Comparison of ENCODE assay signal across 6 cellular contexts in the genomic region with DNA sequence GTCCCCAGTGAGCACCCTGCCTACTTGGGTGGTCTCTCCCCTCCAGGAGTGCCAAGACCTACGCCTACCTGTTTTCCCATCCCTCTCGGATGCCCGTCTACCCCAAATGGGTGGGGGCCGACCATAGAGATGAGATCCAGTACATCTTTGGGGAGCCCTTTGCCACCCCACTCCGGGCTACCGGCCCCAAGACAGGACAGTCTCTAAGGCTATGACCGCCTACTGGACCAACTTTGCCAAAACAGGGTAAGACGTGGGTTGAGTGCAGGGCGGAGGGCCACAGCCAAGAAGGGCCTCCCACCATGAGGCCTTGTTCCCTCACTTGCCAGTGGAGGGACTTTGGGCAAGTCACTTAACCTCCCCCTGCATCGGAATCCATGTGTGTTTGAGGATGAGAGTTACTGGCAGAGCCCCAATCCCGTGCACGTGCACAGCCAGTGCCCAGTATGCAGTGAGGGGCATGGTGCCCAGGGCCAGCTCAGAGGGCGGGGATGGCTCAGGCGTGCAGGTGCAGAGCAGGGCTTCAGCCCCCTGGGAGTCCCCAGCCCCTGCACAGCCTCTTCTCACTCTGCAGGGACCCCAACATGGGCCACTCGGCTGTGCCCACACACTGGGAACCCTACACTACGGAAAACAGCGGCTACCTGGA. TPM values are rescaled to one million over a fixed set of nuclear protein-coding genes. Genes with fewer than 3 reads are reported as not detected.
DNase-seq lines count a peak whose midpoint lies in the region; ATAC-seq, FAIRE-seq and TF ChIP-seq lines count a peak whose summit lies in the region.
"Not testable (repeated sequence)": the region's sequence is repeated elsewhere in the genome, so short reads cannot be mapped to it uniquely, and the experiment has no call there.

No MANE protein-coding gene starts in this region.

- 0 out of 2 replicates have a peak overlapping the region, but pooled peaks have one; percentile 37 for H3K4me2 ChIP-seq in BLaER1

- H3K4me3 ChIP-seq in BLaER1, body of pancreas, upper lobe of right lung: not testable (repeated sequence)

- H3K27ac ChIP-seq in BLaER1, body of pancreas, upper lobe of right lung: not testable (repeated sequence)

- H3K36me3 Mint-ChIP-seq in chondrocyte (ENCODE audit: low read depth); natural killer cell treated with Interleukin-12 subunit alpha and Interleukin-12 subunit beta and Interleukin-15 and Interleukin-18, amount 100 ng/mL, for 72 hours: not testable (repeated sequence)

- TF ChIP-seq POLR2A in GM12891 (IDR thresholded peaks at IDR 0.05; ENCODE audit: low read depth, low read length): not testable (repeated sequence)
- peak in 2 of 3 donors; percentile 20 to 47 for TF ChIP-seq POLR2A in body of pancreas (IDR thresholded peaks at IDR 0.05)

- H3K27me3 ChIP-seq in BLaER1, body of pancreas, upper lobe of right lung: not testable (repeated sequence)

- not testable (repeated sequence) for ATAC-seq in body of pancreas; natural killer cell treated with Interleukin-12 subunit alpha and Interleukin-12 subunit beta and Interleukin-15 and Interleukin-18, amount 100 ng/mL, for 72 hours; upper lobe of right lung

- FAIRE-seq in GM12891 (lab: Jason Lieb, UNC): peak; percentile 31

- not testable (repeated sequence) for H3K4me3 Mint-ChIP-seq in chondrocyte (ENCODE audit: unreplicated experiment); natural killer cell treated with Interleukin-12 subunit alpha and Interleukin-12 subunit beta and Interleukin-15 and Interleukin-18, amount 100 ng/mL, for 72 hours

- intact Hi-C loops in body of pancreas (cut with DNase I); upper lobe of right lung (cut with DNase I): not testable (repeated sequence)

- H3K9me3 Mint-ChIP-seq in chondrocyte (ENCODE audit: low read depth); natural killer cell treated with Interleukin-12 subunit alpha and Interleukin-12 subunit beta and Interleukin-15 and Interleukin-18, amount 100 ng/mL, for 72 hours: not testable (repeated sequence)

- not testable (repeated sequence) for H4K20me1 ChIP-seq in BLaER1

- H3K27ac Mint-ChIP-seq in chondrocyte (ENCODE audit: unreplicated experiment); natural killer cell treated with Interleukin-12 subunit alpha and Interleukin-12 subunit beta and Interleukin-15 and Interleukin-18, amount 100 ng/mL, for 72 hours: not testable (repeated sequence)

- DNase-seq in GM12891 (ENCODE audit: insufficient read length, low spot score): not testable (repeated sequence)
- DNase-seq in body of pancreas (peak; percentile 38 to 60 (median 50)), chondrocyte (ENCODE audit: low spot score) (peak; percentile 20), upper lobe of right lung (peak; percentile 37)
- peak; percentile 42 for DNase-seq in natural killer cell treated with Interleukin-12 subunit alpha and Interleukin-12 subunit beta and Interleukin-15 and Interleukin-18, amount 100 ng/mL, for 72 hours (ENCODE audit: low spot score)

- H3K9ac ChIP-seq in BLaER1: not testable (repeated sequence)

- H3K36me3 ChIP-seq in BLaER1; body of pancreas (replicated peaks in 1 of 2; ENCODE audit: insufficient read depth in 1 of 2, low read depth in 2 of 2); upper lobe of right lung: not testable (repeated sequence)

- H3K9me3 ChIP-seq in BLaER1, body of pancreas, upper lobe of right lung: not testable (repeated sequence)

- H3K27me3 Mint-ChIP-seq in chondrocyte (ENCODE audit: low read depth); natural killer cell treated with Interleukin-12 subunit alpha and Interleukin-12 subunit beta and Interleukin-15 and Interleukin-18, amount 100 ng/mL, for 72 hours: not testable (repeated sequence)

- 68% methylated on average over 8 of the region's 17 CpGs; no CpG with 5 or more reads in 1 of the 2 donors for WGBS in body of pancreas, 2 donors

- not testable (repeated sequence) for H3K4me1 Mint-ChIP-seq in chondrocyte (ENCODE audit: low read depth); natural killer cell treated with Interleukin-12 subunit alpha and Interleukin-12 subunit beta and Interleukin-15 and Interleukin-18, amount 100 ng/mL, for 72 hours (ENCODE audit: low read depth in 2 of 2)

- H3K4me1 ChIP-seq in BLaER1 (peaks cover 30% of the 10 kb centered on the region), body of pancreas (peaks cover 30% of the 10 kb centered on the region)
- H3K4me1 ChIP-seq in upper lobe of right lung: not testable (repeated sequence)

- TF ChIP-seq CTCF in body of pancreas (IDR thresholded peaks at IDR 0.05); chondrocyte (IDR thresholded peaks at IDR 0.05); upper lobe of right lung (IDR thresholded peaks at IDR 0.05): not testable (repeated sequence)

RNA-seq across cellular contexts. Expression of a gene that starts 24.6 kb away (rescaled TPM):
- 0.89 TPM for polyA plus RNA-seq in GM12891 (2012; ENCODE audit: low read depth, missing spikeins)
- total RNA-seq in body of pancreas: 1,000 to 10,000 TPM; 8,438 to 9,209 TPM
- total RNA-seq in chondrocyte: 0.87 to 1.5 TPM (median 1.1 TPM) in 3 replicates
- 1 to 10 TPM in 1 of 2 donors, under 1 TPM in 1; 0.95 to 2.1 TPM for total RNA-seq in natural killer cell treated with Interleukin-12 subunit alpha and Interleukin-12 subunit beta and Interleukin-15 and Interleukin-18, amount 100 ng/mL, for 72 hours
- 0.75 TPM for total RNA-seq in upper lobe of right lung

RNA-seq across cellular contexts. Expression of a gene that starts 34.7 kb away (rescaled TPM):
- 27.7 TPM for polyA plus RNA-seq in GM12891 (2012; ENCODE audit: low read depth, missing spikeins)
- 10 to 100 TPM; 27.8 to 64.6 TPM for total RNA-seq in body of pancreas
- total RNA-seq in chondrocyte: 16.1 to 19.0 TPM (median 17.5 TPM) in 3 replicates
- 100 to 1,000 TPM; 138 to 159 TPM for total RNA-seq in natural killer cell treated with Interleukin-12 subunit alpha and Interleukin-12 subunit beta and Interleukin-15 and Interleukin-18, amount 100 ng/mL, for 72 hours
- 66.3 TPM for total RNA-seq in upper lobe of right lung

RNA-seq across cellular contexts. Expression of a gene that starts 55.5 kb away (rescaled TPM):
- polyA plus RNA-seq in GM12891 (2012; ENCODE audit: low read depth, missing spikeins): 39.0 TPM
- 10 to 100 TPM; 43.1 to 57.7 TPM for total RNA-seq in body of pancreas
- 36.5 to 46.3 TPM (median 38.5 TPM) in 3 replicates for total RNA-seq in chondrocyte
- 10 to 100 TPM; 69.2 to 81.4 TPM for total RNA-seq in natural killer cell treated with Interleukin-12 subunit alpha and Interleukin-12 subunit beta and Interleukin-15 and Interleukin-18, amount 100 ng/mL, for 72 hours
- 41.7 TPM for total RNA-seq in upper lobe of right lung

Comparison
In these comparisons a context has a peak if more than half of its experiments do, and no peak if none do; other contexts are left out.
1. RNA of a gene that starts 24.6 kb away (total RNA-seq): 8,438 to 9,209 TPM in body of pancreas; 0.95 to 2.1 TPM in natural killer cell treated with Interleukin-12 subunit alpha and Interleukin-12 subunit beta and Interleukin-15 and Interleukin-18, amount 100 ng/mL, for 72 hours, 0.87 to 1.5 TPM in chondrocyte and 0.75 TPM in upper lobe of right lung (single experiment); every median in the first group is over 1,000 times any median in the second.